31 cellular contexts compared by ENCODE assay signal in the genomic region with DNA sequence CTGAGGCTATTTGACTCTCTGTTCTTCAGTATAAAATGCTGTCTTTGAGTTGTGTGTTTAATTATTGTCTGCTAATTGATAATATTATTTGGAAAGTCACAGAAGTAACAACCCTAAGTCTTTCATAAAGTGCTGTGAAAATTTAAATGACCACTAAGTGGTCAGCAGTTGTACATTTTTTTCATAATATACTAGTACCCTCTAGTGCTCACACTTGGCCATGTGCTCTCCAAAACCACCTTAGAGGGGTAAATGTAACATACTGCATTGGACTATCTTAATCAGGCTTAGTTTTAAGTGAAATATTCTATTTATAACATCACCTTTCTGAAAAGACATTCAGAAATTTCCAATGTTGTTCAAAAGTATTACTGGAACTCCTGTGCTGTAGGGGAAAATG.
DNase-seq lines count a peak whose midpoint lies in the region; ATAC-seq and TF ChIP-seq lines count a peak whose summit lies in the region.
"Had no signal": no experiment of that assay in that cellular context is flagged by ENCODE, and none has a peak within 500 bp of the region (broad histone marks: within the 10 kb centered on the region; RNA-seq: fewer than 3 reads in every experiment).

No MANE protein-coding gene starts in this region.

- H3K4me3 ChIP-seq in mesenchymal stem cell (ENCODE audit: insufficient read depth in 1 of 2, low read depth in 1 of 2, low read length in 2 of 2) (no peak overlapping the region), mesendoderm (ENCODE audit: low read length) (no peak overlapping the region)
- H3K4me3 ChIP-seq: breast epithelium, coronary artery, PC-9, stomach, tibial artery had no signal

- ATAC-seq in HG02885 (IDR thresholded peaks at IDR 0.05; ENCODE audit: poor library complexity, unreplicated experiment) = no peak
- ATAC-seq: left colon, sciatic nerve had no signal

- H3K27ac ChIP-seq in C4-2B = no peak overlapping the region
- H3K27ac ChIP-seq in mesenchymal stem cell (ENCODE audit: low read length, poor library complexity, severe bottlenecking) = no peak overlapping the region
- H3K27ac ChIP-seq in mesendoderm (ENCODE audit: low read depth, low read length) = no peak overlapping the region
- H3K27ac ChIP-seq: breast epithelium, coronary artery, epithelial cell of prostate, PC-9, stomach, tibial artery, VCaP had no signal

- peak; percentile 37 for DNase-seq in NCI-H69 (lab: John Stamatoyannopoulos, UW)
- peak; percentile 11 for DNase-seq in amniotic epithelial cell (ENCODE audit: low read depth)
- DNase-seq in mesenchymal stem cell = peak; percentile 10
- DNase-seq in mesendoderm = no peak
- DNase-seq in NCI-H524 treated with DMSO at 0.1 percent for 48 hours (lab: John Stamatoyannopoulos, UW) = no peak
- DNase-seq: activated CD4-positive, alpha-beta T cell treated with anti-CD3 and anti-CD28 coated beads for 4 hours; activated effector memory CD4-positive, alpha-beta T cell treated with anti-CD3 and anti-CD28 coated beads, Interleukin-2, amount 50 U/mL, for 16 hours; activated T-cell treated with anti-CD3 and anti-CD28 coated beads, Interleukin-2, amount 50 U/mL, for 1 hour; anterior cingulate cortex; DMS79; effector CD8-positive, alpha-beta T cell; HCEC 1CT; hypothalamus; immature natural killer cell; left colon; NCI-H146; NCI-H2107; NCI-H774; PC-9; SHP77; stimulated activated CD4-positive, alpha-beta T cell treated with anti-CD3 and anti-CD28 coated beads, Interleukin-12 subunit alpha, Interleukin-12 subunit beta, amount 100 ng/mL, for 4 hours; stimulated activated CD4-positive, alpha-beta T cell treated with anti-CD3 and anti-CD28 coated beads, Interleukin-4, amount 100 ng/mL, for 1 hour; stomach; tibial artery had no signal

- H3K27me3 ChIP-seq in mesenchymal stem cell (ENCODE audit: control insufficient read depth in 1 of 2, insufficient read depth in 1 of 2, low read length in 2 of 2) (no peaks in the 10 kb centered on the region), mesendoderm (ENCODE audit: insufficient read depth, low read length, poor library complexity) (no peaks in the 10 kb centered on the region)
- H3K27me3 ChIP-seq: breast epithelium, stomach, tibial artery had no signal

- peak; percentile 31; the same call in 1 of the 2 replicates for TF ChIP-seq CTCF in C4-2B (conservative IDR thresholded peaks at IDR 0.05)

- H3K4me1 ChIP-seq in mesenchymal stem cell (ENCODE audit: control insufficient read depth, insufficient read depth, low read depth, low read length) (no peaks in the 10 kb centered on the region), mesendoderm (ENCODE audit: control insufficient read depth, low read depth, low read length) (no peaks in the 10 kb centered on the region)
- H3K4me1 ChIP-seq: breast epithelium, stomach, tibial artery had no signal

- H2BK5ac ChIP-seq in mesenchymal stem cell (ENCODE audit: low read depth, low read length, poor library complexity, severe bottlenecking) (no peak overlapping the region), mesendoderm (ENCODE audit: low read length) (no peak overlapping the region)

- no peak overlapping the region for H3K14ac ChIP-seq in mesenchymal stem cell (ENCODE audit: low read length in 2 of 2)

- H3K23ac ChIP-seq in mesenchymal stem cell (ENCODE audit: low read length in 2 of 2) (no peak overlapping the region), mesendoderm (ENCODE audit: low read length) (no peak overlapping the region)

- H3K9ac ChIP-seq in mesenchymal stem cell (ENCODE audit: low read length) (no peak overlapping the region), mesendoderm (ENCODE audit: low read length) (no peak overlapping the region)

- no peak overlapping the region for H3K56ac ChIP-seq in mesendoderm (ENCODE audit: low read length)

- H3K18ac ChIP-seq in mesenchymal stem cell (ENCODE audit: low read depth in 1 of 2, low read length in 2 of 2) (no peak overlapping the region), mesendoderm (ENCODE audit: low read length) (no peak overlapping the region)

- H3K36me3 ChIP-seq in mesenchymal stem cell (ENCODE audit: control insufficient read depth in 1 of 2, insufficient read depth in 2 of 2, low read depth in 1 of 2, low read length in 2 of 2) (no peaks in the 10 kb centered on the region), mesendoderm (ENCODE audit: control insufficient read depth, insufficient read depth, low read length) (no peaks in the 10 kb centered on the region)
- H3K36me3 ChIP-seq: breast epithelium, stomach, tibial artery had no signal

- H3K79me2 ChIP-seq in mesendoderm (ENCODE audit: control insufficient read depth, insufficient read depth, low read length) = no peaks in the 10 kb centered on the region

- H2AK5ac ChIP-seq in mesenchymal stem cell (ENCODE audit: low read length, severe bottlenecking) (no peak overlapping the region), mesendoderm (ENCODE audit: low read length) (no peak overlapping the region)

- no peak overlapping the region for H4K5ac ChIP-seq in mesendoderm (ENCODE audit: low read length)

- H4K91ac ChIP-seq in mesenchymal stem cell (ENCODE audit: low read length) = no peak overlapping the region

- no peak overlapping the region for H2AFZ ChIP-seq in mesenchymal stem cell (ENCODE audit: low read depth, low read length)
- H2AFZ ChIP-seq: PC-9 had no signal

- no peak overlapping the region for H2BK15ac ChIP-seq in mesenchymal stem cell (ENCODE audit: low read depth, poor library complexity, severe bottlenecking)
- no peak overlapping the region for H2BK15ac ChIP-seq in mesendoderm (replicated peaks; ENCODE audit: low read depth)

- no peak overlapping the region for H3K4ac ChIP-seq in mesenchymal stem cell (ENCODE audit: low read depth in 1 of 2, low read length in 2 of 2)
- no peak overlapping the region for H3K4ac ChIP-seq in mesendoderm (ENCODE audit: low read depth, low read length)

- H4K8ac ChIP-seq in mesenchymal stem cell (ENCODE audit: low read length) (no peak overlapping the region), mesendoderm (ENCODE audit: low read depth, low read length) (no peak overlapping the region)

- no peak overlapping the region for H2BK12ac ChIP-seq in mesenchymal stem cell (ENCODE audit: low read length in 2 of 2)

- H3K9me3 ChIP-seq in mesenchymal stem cell (ENCODE audit: control insufficient read depth, low read length) = no peaks in the 10 kb centered on the region
- H3K9me3 ChIP-seq: breast epithelium, stomach, tibial artery had no signal

- H3K79me1 ChIP-seq in mesenchymal stem cell (replicated peaks; ENCODE audit: low read length, poor library complexity, severe bottlenecking) = no peaks in the 10 kb centered on the region
- no peaks in the 10 kb centered on the region for H3K79me1 ChIP-seq in mesendoderm (ENCODE audit: low read length)

- H2BK120ac ChIP-seq in mesenchymal stem cell (ENCODE audit: low read depth, low read length) (no peak overlapping the region), mesendoderm (ENCODE audit: low read depth, low read length) (no peak overlapping the region)

- no peak overlapping the region for H3K4me2 ChIP-seq in mesenchymal stem cell (ENCODE audit: low read length, poor library complexity, severe bottlenecking)
- no peak overlapping the region for H3K4me2 ChIP-seq in mesendoderm (ENCODE audit: low read length)
- H3K4me2 ChIP-seq: PC-9 had no signal

Comparison
In these comparisons a context has a peak if more than half of its experiments do, and no peak if none do; other contexts are left out.
1. DNase-seq: peak in NCI-H69 (single experiment), amniotic epithelial cell (single experiment) and mesenchymal stem cell (single experiment); none in mesendoderm (single experiment) and NCI-H524 treated with DMSO at 0.1 percent for 48 hours (single experiment).